24 cellular contexts compared by ENCODE assay signal in genomic region chr4:84501197-84501492, GRCh38. TPM values are rescaled to one million over a fixed set of nuclear protein-coding genes. Genes with fewer than 3 reads are reported as not detected.
"Had no signal": no experiment of that assay in that cellular context is flagged by ENCODE, and none has a peak within 500 bp of the region (broad histone marks: within the 10 kb centered on the region; RNA-seq: fewer than 3 reads in every experiment).

No MANE protein-coding gene starts in this region.

- FAIRE-seq: endometrium, frontal cortex, keratinocyte had no signal

- H3K4me3 ChIP-seq: cardiac muscle cell, right lobe of liver, skin epidermis, testis, upper lobe of right lung had no signal

- H3K4me3 Mint-ChIP-seq: activated naive CD4-positive, alpha-beta T cell treated with anti-CD3 and anti-CD28 coated beads for 36 hours; memory B cell; natural killer cell treated with Interleukin-12 subunit alpha and Interleukin-12 subunit beta and Interleukin-15 and Interleukin-18, amount 100 ng/mL, for 72 hours; T-helper 1 cell treated with Interleukin-12 subunit alpha and Interleukin-12 subunit beta and Interleukin-4 antibody, amounts not matched to agents 30 μg/mL and 1 μg/mL, for 36 hours had no signal

- H3K9ac ChIP-seq: parathyroid adenoma had no signal

- H3K27ac Mint-ChIP-seq: activated naive CD4-positive, alpha-beta T cell treated with anti-CD3 and anti-CD28 coated beads for 36 hours; memory B cell; natural killer cell treated with Interleukin-12 subunit alpha and Interleukin-12 subunit beta and Interleukin-15 and Interleukin-18, amount 100 ng/mL, for 72 hours had no signal

- H3K79me2 ChIP-seq: parathyroid adenoma had no signal

- H3K27ac ChIP-seq: cardiac muscle cell, parathyroid adenoma, right lobe of liver, skin epidermis, testis, upper lobe of right lung had no signal

- DNase-seq: activated CD4-positive, alpha-beta T cell treated with anti-CD3 and anti-CD28 coated beads for 4 hours; activated CD4-positive, alpha-beta T cell treated with anti-CD3 and anti-CD28 coated beads, Interleukin-2, amount 50 U/mL, for 48 hours; activated CD4-positive, CD25-positive, alpha-beta regulatory T cell; activated naive CD4-positive, alpha-beta T cell treated with anti-CD3 and anti-CD28 coated beads for 36 hours; amygdala; erythroblast; head of caudate nucleus; hypothalamus; left colon; nucleus accumbens; right lobe of liver; stimulated activated CD4-positive, alpha-beta T cell treated with anti-CD3 and anti-CD28 coated beads, Interleukin-1b, Interleukin-23, amount 100 ng/mL, for 48 hours; testis; upper lobe of right lung had no signal

- ATAC-seq: left colon; natural killer cell treated with Interleukin-12 subunit alpha and Interleukin-12 subunit beta and Interleukin-15 and Interleukin-18, amount 100 ng/mL, for 72 hours; right lobe of liver; upper lobe of right lung had no signal

- H3K4me1 ChIP-seq: parathyroid adenoma had no signal

- H3K9me3 Mint-ChIP-seq: activated naive CD4-positive, alpha-beta T cell treated with anti-CD3 and anti-CD28 coated beads for 36 hours; memory B cell had no signal

- H3K36me3 ChIP-seq: cardiac muscle cell, right lobe of liver, upper lobe of right lung had no signal

- H2AFZ ChIP-seq: parathyroid adenoma had no signal

- H3K9me3 ChIP-seq: right lobe of liver, testis, upper lobe of right lung had no signal

RNA-seq across cellular contexts. Expression of gene NKX6-1, which starts 2.1 kb away (rescaled TPM):
- total RNA-seq: activated naive CD4-positive, alpha-beta T cell treated with anti-CD3 and anti-CD28 coated beads for 36 hours; cardiac muscle cell; left colon; natural killer cell treated with Interleukin-12 subunit alpha and Interleukin-12 subunit beta and Interleukin-15 and Interleukin-18, amount 100 ng/mL, for 72 hours; pulmonary artery endothelial cell; right lobe of liver; upper lobe of right lung had no signal
- polyA plus RNA-seq: cardiac muscle cell, keratinocyte had no signal
